ENCODE assay signal across 16 cellular contexts in genomic region chr11:82405392-82405791, GRCh38.
DNase-seq lines count a peak whose midpoint lies in the region; ATAC-seq and TF ChIP-seq lines count a peak whose summit lies in the region.
"Had no signal": no experiment of that assay in that cellular context is flagged by ENCODE, and none has a peak within 500 bp of the region (broad histone marks: within the 10 kb centered on the region; RNA-seq: fewer than 3 reads in every experiment).

No MANE protein-coding gene starts in this region.

- no peaks in the 10 kb centered on the region for H3K79me1 ChIP-seq in neuronal stem cell (ENCODE audit: low read depth, low read length)

- H3K9me3 ChIP-seq in neuronal stem cell (replicated peaks in 1 of 2; ENCODE audit: control insufficient read depth in 2 of 2, insufficient read depth in 1 of 2, low read depth in 1 of 2, low read length in 2 of 2) (no peaks in the 10 kb centered on the region), upper lobe of right lung (no peaks in the 10 kb centered on the region)
- H3K9me3 ChIP-seq: HAP-1 had no signal

- H3K4me2 ChIP-seq in neuronal stem cell (ENCODE audit: insufficient read depth, low read length, poor library complexity, severe bottlenecking) = no peak overlapping the region

- no peaks in the 10 kb centered on the region for H3K27me3 Mint-ChIP-seq in activated T-helper 2 cell treated with anti-CD3 and anti-CD28 coated beads, Interferon-gamma antibody, Interleukin-2, Interleukin-4, amounts not matched to agents 10 μg/mL and 5 μg/mL and 100 μg/mL, durations not matched to agents 14 hours and 24 hours and 36 hours (ENCODE audit: low read depth)

- no peak overlapping the region for H3K4ac ChIP-seq in neuronal stem cell (ENCODE audit: low read length)

- H3K4me1 Mint-ChIP-seq in activated T-helper 2 cell treated with anti-CD3 and anti-CD28 coated beads, Interferon-gamma antibody, Interleukin-2, Interleukin-4, amounts not matched to agents 10 μg/mL and 5 μg/mL and 100 μg/mL, durations not matched to agents 14 hours and 24 hours and 36 hours (ENCODE audit: low read depth) = no peaks in the 10 kb centered on the region
- H3K4me1 Mint-ChIP-seq: CD14-positive monocyte had no signal

- no peak overlapping the region for H3K4me3 ChIP-seq in neuronal stem cell (ENCODE audit: low read length in 2 of 2)
- H3K4me3 ChIP-seq in upper lobe of right lung = no peak overlapping the region
- H3K4me3 ChIP-seq: HAP-1 had no signal

- H3K36me3 ChIP-seq in neuronal stem cell (replicated peaks in 1 of 2; ENCODE audit: control insufficient read depth in 2 of 2, insufficient read depth in 2 of 2, low read length in 2 of 2) (no peaks in the 10 kb centered on the region), upper lobe of right lung (no peaks in the 10 kb centered on the region)
- H3K36me3 ChIP-seq: HAP-1 had no signal

- peak; percentile 73 to 92 for ATAC-seq in left cardiac atrium
- ATAC-seq in left ventricle myocardium superior = no peak
- ATAC-seq in upper lobe of right lung = peak; percentile 36
- ATAC-seq: CD8-positive, alpha-beta T cell had no signal

- TF ChIP-seq CTCF in upper lobe of right lung (IDR thresholded peaks at IDR 0.05) = no peak

- H3K27ac Mint-ChIP-seq in activated T-helper 2 cell treated with anti-CD3 and anti-CD28 coated beads, Interferon-gamma antibody, Interleukin-2, Interleukin-4, amounts not matched to agents 10 μg/mL and 5 μg/mL and 100 μg/mL, durations not matched to agents 14 hours and 24 hours and 36 hours = no peak overlapping the region
- H3K27ac Mint-ChIP-seq: CD8-positive, alpha-beta T cell; HFFc6 had no signal

- no CpG with 5 or more reads among the region's 5 CpGs for WGBS in neuronal stem cell (ENCODE audit: extremely low coverage in 2 of 2, insufficient read length in 2 of 2, insufficient replicate concordance in 1 of 2), 2 donors

- no peaks in the 10 kb centered on the region for H3K36me3 Mint-ChIP-seq in activated T-helper 2 cell treated with anti-CD3 and anti-CD28 coated beads, Interferon-gamma antibody, Interleukin-2, Interleukin-4, amounts not matched to agents 10 μg/mL and 5 μg/mL and 100 μg/mL, durations not matched to agents 14 hours and 24 hours and 36 hours (ENCODE audit: low read depth)
- H3K36me3 Mint-ChIP-seq: CD14-positive monocyte; CD8-positive, alpha-beta T cell had no signal

- H3K4me1 ChIP-seq in neuronal stem cell (ENCODE audit: control insufficient read depth in 2 of 2, insufficient read depth in 1 of 2, low read depth in 1 of 2, low read length in 2 of 2) = no peaks in the 10 kb centered on the region
- no peaks in the 10 kb centered on the region for H3K4me1 ChIP-seq in upper lobe of right lung
- H3K4me1 ChIP-seq: HAP-1 had no signal

- no peak overlapping the region for H3K9ac ChIP-seq in neuronal stem cell (ENCODE audit: low read depth, low read length, poor library complexity)

- H2AFZ ChIP-seq in neuronal stem cell (ENCODE audit: low read length) = no peak overlapping the region

- no peak overlapping the region for H2BK120ac ChIP-seq in neuronal stem cell (ENCODE audit: low read depth, low read length)

- H3K27me3 ChIP-seq in neuronal stem cell (ENCODE audit: control insufficient read depth in 3 of 3, insufficient read depth in 3 of 3, low read depth in 1 of 3, low read length in 3 of 3) = no peaks in the 10 kb centered on the region
- H3K27me3 ChIP-seq in upper lobe of right lung = no peaks in the 10 kb centered on the region

- H2AK5ac ChIP-seq in neuronal stem cell (ENCODE audit: low read depth, low read length) = no peak overlapping the region

- no peaks in the 10 kb centered on the region for H3K9me3 Mint-ChIP-seq in activated T-helper 2 cell treated with anti-CD3 and anti-CD28 coated beads, Interferon-gamma antibody, Interleukin-2, Interleukin-4, amounts not matched to agents 10 μg/mL and 5 μg/mL and 100 μg/mL, durations not matched to agents 14 hours and 24 hours and 36 hours
- H3K9me3 Mint-ChIP-seq: CD8-positive, alpha-beta T cell had no signal

- H4K91ac ChIP-seq in neuronal stem cell (ENCODE audit: low read depth, low read length, poor library complexity) = no peak overlapping the region

- no peak overlapping the region for H2BK5ac ChIP-seq in neuronal stem cell (ENCODE audit: low read length)

- no peak overlapping the region for H3K4me3 Mint-ChIP-seq in activated T-helper 2 cell treated with anti-CD3 and anti-CD28 coated beads, Interferon-gamma antibody, Interleukin-2, Interleukin-4, amounts not matched to agents 10 μg/mL and 5 μg/mL and 100 μg/mL, durations not matched to agents 14 hours and 24 hours and 36 hours (ENCODE audit: low read depth)
- H3K4me3 Mint-ChIP-seq: CD14-positive monocyte; CD8-positive, alpha-beta T cell; HFFc6 had no signal

- no peak overlapping the region for H2BK15ac ChIP-seq in neuronal stem cell (ENCODE audit: low read length)

- DNase-seq in left cardiac atrium (no peak), left ventricle myocardium superior (no peak), islet precursor cell (peak; percentile 72), neuronal stem cell (ENCODE audit: low spot score) (no peak), upper lobe of right lung (no peak)
- DNase-seq in activated T-helper 2 cell treated with anti-CD3 and anti-CD28 coated beads, Interferon-gamma antibody, Interleukin-2, Interleukin-4, amounts not matched to agents 10 μg/mL and 5 μg/mL and 100 μg/mL, durations not matched to agents 14 hours and 24 hours and 36 hours (ENCODE audit: low spot score) = no peak
- DNase-seq in NK-92 treated with Interleukin-12 subunit alpha and Interleukin-12 subunit beta, amount 100 ng/mL, for 24 hours (lab: John Stamatoyannopoulos, UW) = no peak
- DNase-seq in activated effector memory CD4-positive, alpha-beta T cell treated with anti-CD3 and anti-CD28 coated beads, Interleukin-2, amount 50 U/mL, for 16 hours = no peak
- DNase-seq: CD8-positive, alpha-beta T cell; COR-L47; DND-41; GF-D8; HFFc6 had no signal

- no peak overlapping the region for H3K27ac ChIP-seq in neuronal stem cell (replicated peaks; ENCODE audit: low read length)
- no peak overlapping the region for H3K27ac ChIP-seq in upper lobe of right lung
- H3K27ac ChIP-seq: 22Rv1 had no signal

- H3K18ac ChIP-seq in neuronal stem cell (ENCODE audit: low read length) = no peak overlapping the region

- H3K23ac ChIP-seq in neuronal stem cell (ENCODE audit: low read depth, low read length, poor library complexity) = no peak overlapping the region

- peak overlapping the region; percentile 77 for H3K14ac ChIP-seq in neuronal stem cell (ENCODE audit: low read length)

- no peak overlapping the region for H2BK12ac ChIP-seq in neuronal stem cell (ENCODE audit: low read length)

- H4K8ac ChIP-seq in neuronal stem cell (ENCODE audit: low read depth, low read length) = no peak overlapping the region

- intact Hi-C loops in left cardiac atrium (cut with DNase I) (no loop called here), left ventricle myocardium superior (cut with micrococcal nuclease) (no loop called here), upper lobe of right lung (cut with DNase I) (no loop called here)
- intact Hi-C loops in activated T-helper 2 cell treated with anti-CD3 and anti-CD28 coated beads, Interferon-gamma antibody, Interleukin-2, Interleukin-4, amounts not matched to agents 10 μg/mL and 5 μg/mL and 100 μg/mL, durations not matched to agents 14 hours and 24 hours and 36 hours (cut with micrococcal nuclease) = no loop called here
